In genomic region chr1:32964461-32965250, GRCh38 we compare ENCODE assay signal across 8 cellular contexts. TPM values are rescaled to one million over a fixed set of nuclear protein-coding genes. Genes with fewer than 3 reads are reported as not detected.
DNase-seq lines count a peak whose midpoint lies in the region; FAIRE-seq and TF ChIP-seq lines count a peak whose summit lies in the region.

RNF19B (minus strand) TSS chr1:32964809; CDS start chr1:32964685, 124 bp downstream.

- CTCF ChIA-PET in HEK293 (lab: Yijun Ruan, JAX) = interaction anchor here (0.6 to 0.8 kb wide), 2 partner anchors 92 kb away, joined by 3 to 6 read pairs; no protein-coding TSS in a partner anchor

- peak within 1 kb of the TSS; percentile 62 for H3K4me3 ChIP-seq in HEK293 (ENCODE audit: low read depth, low read length)
- peak within 1 kb of the TSS; percentile 90 to 99 for H3K4me3 ChIP-seq in neutrophil (ENCODE audit: low read depth in 1 of 2, low read length in 1 of 2)

- peaks cover 10% of the 10 kb centered on the region for H3K4me1 ChIP-seq in HEK293 (ENCODE audit: control insufficient read depth, insufficient read depth, low read length)
- peaks cover 39 to 47% of the 10 kb centered on the region in 2 experiments for H3K4me1 ChIP-seq in neutrophil (ENCODE audit: control insufficient read depth in 1 of 2, insufficient read depth in 1 of 2, low read depth in 1 of 2, low read length in 1 of 2)

- TF ChIP-seq CTCF in HEK293 (tag by site-specific recombination; IDR thresholded peaks at IDR 0.05) = no peak
- TF ChIP-seq CTCF in neutrophil (IDR thresholded peaks at IDR 0.05) = peak; percentile 81

- H3K27me3 ChIP-seq in neutrophil = no peaks in the 10 kb centered on the region

- H3K36me3 ChIP-seq in HEK293 (ENCODE audit: control insufficient read depth in 2 of 2, insufficient read depth in 1 of 2, low read length in 2 of 2) = no peaks in the 10 kb centered on the region
- no peaks in the 10 kb centered on the region for H3K36me3 ChIP-seq in neutrophil

- peak; percentile 94 for DNase-seq in GDM1 (lab: John Stamatoyannopoulos, UW)
- peak; percentile 91 for DNase-seq in MV-4-11 (lab: John Stamatoyannopoulos, UW)
- peak; percentile 93 for DNase-seq in SK-MEL-5 (ENCODE audit: low read depth, low spot score)
- peak; percentile 96 for DNase-seq in activated naive CD4-positive, alpha-beta T cell treated with Interleukin-2 at 50 U/mL for 16 hours
- DNase-seq in frontal cortex (ENCODE audit: low spot score in 2 of 2) = peak; percentile 95 to 97
- DNase-seq in substantia nigra (lab: John Stamatoyannopoulos, UW) = peak; percentile 61 to 97 (median 91)

- H3K27ac ChIP-seq in HEK293 (ENCODE audit: extremely low read depth, low read depth, low read length) (peak within 1 kb of the TSS; percentile 84), neutrophil (peak within 1 kb of the TSS; percentile 98), substantia nigra (ENCODE audit: low read depth, low read length, poor library complexity, severe bottlenecking) (peak within 1 kb of the TSS; percentile 75)

- FAIRE-seq in frontal cortex (lab: Jason Lieb, UNC) = no peak

- H3K9me3 ChIP-seq in HEK293 (ENCODE audit: control insufficient read depth, insufficient read depth, low read depth, low read length) (no peaks in the 10 kb centered on the region), neutrophil (no peaks in the 10 kb centered on the region)

- in situ Hi-C loops in SK-MEL-5 (cut with HindIII; ENCODE audit: low pct_unique_long_range_greater_than_20kb, low sequenced_read_pairs) = no loop called here

- POLR2A ChIA-PET in HEK293 (lab: Yijun Ruan, JAX) = interaction anchor here (0.5 to 2.5 kb wide), 27 partner anchors 9 to 444 kb away, joined by 3 to 21 read pairs (median 4); partner anchors contain the start of genes AZIN2 and RBBP4

TF ChIP-seq in HEK293, 187 proteins besides CTCF, POLR2A, EP300 and RAD21 (continues in another document):
- TF ChIP-seq ZNF580 (tag by site-specific recombination; IDR thresholded peaks at IDR 0.05) (no peak), ZNF654 (tag by site-specific recombination; IDR thresholded peaks at IDR 0.05; ENCODE audit: low read depth) (no peak), ZBTB1 (tag by site-specific recombination; IDR thresholded peaks at IDR 0.05) (no peak), ZNF596 (tag by site-specific recombination; IDR thresholded peaks at IDR 0.05) (0 out of 2 replicates have a peak, but pooled peaks have one; percentile 32), ZNF660 (tag by site-specific recombination; IDR thresholded peaks at IDR 0.05) (peak; percentile 94), KLF10 (tag by site-specific recombination; IDR thresholded peaks at IDR 0.05) (peak; percentile 58; the same call in 1 of the 2 replicates), ZNF169 (tag by site-specific recombination; IDR thresholded peaks at IDR 0.05) (no peak), REPIN1 (tag by site-specific recombination; IDR thresholded peaks at IDR 0.05; ENCODE audit: low read depth) (no peak), ZNF175 (tag by site-specific recombination; IDR thresholded peaks at IDR 0.05) (no peak), ZNF747 (tag by site-specific recombination; IDR thresholded peaks at IDR 0.05) (no peak), ZNF211 (tag by site-specific recombination; IDR thresholded peaks at IDR 0.05; ENCODE audit: low read depth) (no peak), ZNF521 (tag by site-specific recombination; IDR thresholded peaks at IDR 0.05) (no peak), SP2 (tag by site-specific recombination; IDR thresholded peaks at IDR 0.05) (peak; percentile 82), KLF17 (tag by site-specific recombination; IDR thresholded peaks at IDR 0.05) (no peak), ATF2 (tag by site-specific recombination; IDR thresholded peaks at IDR 0.05; ENCODE audit: low read depth) (no peak), ELK4 (IDR thresholded peaks at IDR 0.05; ENCODE audit: borderline replicate concordance, low read depth, low read length) (no peak), ZFP3 (tag by site-specific recombination; IDR thresholded peaks at IDR 0.05; ENCODE audit: low read depth) (no peak), PRDM2 (tag by site-specific recombination; IDR thresholded peaks at IDR 0.05; ENCODE audit: borderline replicate concordance) (no peak), ZBTB8A (tag by site-specific recombination; IDR thresholded peaks at IDR 0.05) (peak; percentile 96), KLF8 (tag by site-specific recombination; IDR thresholded peaks at IDR 0.05) (peak; percentile 87)

RNA-seq across cellular contexts. Expression of gene RNF19B, which starts in this region (rescaled TPM):
- total RNA-seq in SK-MEL-5 (2014; rRNA removed; shearing (Covaris generic)) = 30.8 and 32.0 TPM in 2 replicates
- 45.3 and 47.3 TPM in 2 replicates for polyA plus RNA-seq in SK-MEL-5 (2015; cell fraction: cytosol; rRNA removed)
- 15.4 and 17.2 TPM in 2 replicates for polyA plus RNA-seq in SK-MEL-5 (2015; cell fraction: nucleus; rRNA removed)
- 37.1 TPM for total RNA-seq in frontal cortex

Comparison
In these comparisons a context has a peak if more than half of its experiments do, and no peak if none do; other contexts are left out.
1. Peak in every context shown above with its lines: DNase-seq, H3K4me3 ChIP-seq and H3K27ac ChIP-seq.